ENCODE assay signal across 25 cellular contexts in genomic region chr6:65692109-65692508, GRCh38. TPM values are rescaled to one million over a fixed set of nuclear protein-coding genes. Genes with fewer than 3 reads are reported as not detected.
DNase-seq lines count a peak whose midpoint lies in the region; ATAC-seq, FAIRE-seq and TF ChIP-seq lines count a peak whose summit lies in the region.
"Had no signal": no experiment of that assay in that cellular context is flagged by ENCODE, and none has a peak within 500 bp of the region (broad histone marks: within the 10 kb centered on the region; RNA-seq: fewer than 3 reads in every experiment).

No MANE protein-coding gene starts in this region.

- no peak overlapping the region for H3K4me3 ChIP-seq in mucosa of descending colon
- H3K4me3 ChIP-seq: BLaER1, GM12878 had no signal

- peak; percentile 83 for ATAC-seq in mucosa of descending colon
- ATAC-seq in GM21529 (IDR thresholded peaks at IDR 0.05; ENCODE audit: unreplicated experiment): no peak
- ATAC-seq: GM12878 had no signal

- peak; percentile 21 for FAIRE-seq in colon (lab: Jason Lieb, UNC)
- FAIRE-seq: GM12878, GM12892, GM18507 had no signal

- TF ChIP-seq CTCF in mucosa of descending colon (IDR thresholded peaks at IDR 0.05): no peak

- H3K36me3 ChIP-seq in mucosa of descending colon (ENCODE audit: low read depth): no peaks in the 10 kb centered on the region
- H3K36me3 ChIP-seq: BE2C, BLaER1 had no signal

- peak in 1 of 3 donors; percentile 5 for DNase-seq in mucosa of descending colon
- DNase-seq in stimulated activated CD4-positive, alpha-beta T cell treated with anti-CD3 and anti-CD28 coated beads, Interleukin-2, amount 100 ng/mL, for 48 hours: no peak
- no peak for DNase-seq in kidney glomerular epithelial cell (lab: John Stamatoyannopoulos, UW)
- DNase-seq: 8988T; ACHN; BE2C; C1 segment of cervical spinal cord; CD4-positive, alpha-beta memory T cell; CD4-positive, CD25-positive, alpha-beta regulatory T cell; CD8-positive, alpha-beta memory T cell; COR-L47; DMS153; DMS53; DMS79; DND-41; EL; GDM1 had no signal

- intact Hi-C loops in mucosa of descending colon (cut with DNase I, micrococcal nuclease): no loop called here

- peaks cover 8% of the 10 kb centered on the region for H3K4me1 ChIP-seq in mucosa of descending colon (ENCODE audit: low read depth)
- H3K4me1 ChIP-seq: BE2C, BLaER1 had no signal

- H3K9me3 ChIP-seq in mucosa of descending colon: no peaks in the 10 kb centered on the region
- H3K9me3 ChIP-seq: BE2C, BLaER1 had no signal

RNA-seq across cellular contexts. Expression of gene EYS, which starts 14.9 kb away (rescaled TPM):
- total RNA-seq in mucosa of descending colon: under 1 TPM; 0.16 to 0.61 (median 0.60) TPM
- total RNA-seq: CD4-positive, alpha-beta memory T cell; CD4-positive, CD25-positive, alpha-beta regulatory T cell; CD8-positive, alpha-beta memory T cell; Daoy; G401 had no signal
